8 cellular contexts compared by ENCODE assay signal in the genomic region with DNA sequence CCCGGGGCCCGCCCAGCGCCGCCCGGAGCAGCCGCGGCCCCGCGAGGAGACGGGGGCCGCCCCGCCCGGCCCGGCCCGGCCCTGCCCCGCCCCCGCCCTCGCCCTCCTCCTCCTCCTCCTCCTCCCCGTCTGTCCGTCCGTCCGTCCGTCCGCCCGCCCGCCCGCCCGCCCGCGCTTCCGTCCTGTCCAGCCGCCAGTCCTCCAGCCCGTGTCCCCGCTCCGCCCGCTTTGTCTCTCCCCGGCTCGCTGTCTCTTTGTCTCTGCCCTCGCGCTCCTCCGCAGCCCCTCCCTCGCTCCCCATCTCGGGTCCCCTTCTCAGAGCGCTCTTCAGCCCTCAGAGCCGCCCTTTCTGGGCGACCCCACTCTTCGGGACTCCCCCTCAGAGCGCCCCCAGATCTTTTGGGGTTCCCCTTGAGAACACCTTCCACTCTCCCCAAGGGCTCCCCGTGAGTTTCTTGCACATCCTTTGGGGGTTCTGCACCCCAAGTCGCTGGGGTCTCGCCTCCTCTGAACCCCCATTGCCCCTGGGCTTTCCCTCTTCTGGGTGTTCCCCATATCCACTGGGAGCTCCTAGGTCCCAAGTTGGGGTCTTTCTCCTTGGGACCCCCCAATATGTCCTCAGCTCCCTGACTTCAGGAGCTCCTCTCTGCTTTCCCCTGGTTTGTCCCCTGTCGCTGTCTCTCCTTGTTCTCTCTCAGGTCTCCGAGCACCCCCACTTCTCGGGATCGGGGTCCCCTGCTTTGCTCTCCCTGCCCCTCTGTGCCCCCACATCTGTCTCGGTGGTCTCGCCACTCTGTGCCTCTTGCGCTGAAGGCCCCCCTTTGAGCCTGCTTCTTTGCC.
DNase-seq lines count a peak whose midpoint lies in the region; ATAC-seq and TF ChIP-seq lines count a peak whose summit lies in the region.

No MANE protein-coding gene starts in this region.

- TF ChIP-seq POLR2A in heart left ventricle (IDR thresholded peaks at IDR 0.05) = no peak

- peaks cover 2% of the 10 kb centered on the region for H3K79me2 ChIP-seq in parathyroid adenoma

- peaks cover 0 to 4% (median 0%) of the 10 kb centered on the region in 9 donors for H3K36me3 ChIP-seq in heart left ventricle
- no peaks in the 10 kb centered on the region for H3K36me3 ChIP-seq in parathyroid adenoma (ENCODE audit: control insufficient read depth, insufficient read depth, low read length)

- peaks cover 14 to 55% (median 46%) of the 10 kb centered on the region in 12 donors for H3K4me1 ChIP-seq in heart left ventricle
- H3K4me1 ChIP-seq in parathyroid adenoma = peaks cover 9% of the 10 kb centered on the region

- peak overlapping the region; percentile 86 for H3K27ac Mint-ChIP-seq in activated naive CD8-positive, alpha-beta T cell treated with anti-CD3 and anti-CD28 coated beads for 36 hours

- H3K27me3 ChIP-seq in heart left ventricle = no peaks in the 10 kb centered on the region
- no peaks in the 10 kb centered on the region for H3K27me3 ChIP-seq in parathyroid adenoma (ENCODE audit: control insufficient read depth, insufficient read depth, low read length)

- H3K4me1 Mint-ChIP-seq in activated naive CD8-positive, alpha-beta T cell treated with anti-CD3 and anti-CD28 coated beads for 36 hours = peaks cover 55% of the 10 kb centered on the region

- intact Hi-C loops in heart left ventricle (cut with DNase I) = loop anchor here in 6 of 10 donors (1.0 to 5.0 kb wide), 4 partner anchors 35 to 80 kb away; partner anchors contain the start of gene MYL9 (in 5 of the 6)

- peak; percentile 22 for DNase-seq in NCI-H1105 (lab: John Stamatoyannopoulos, UW)
- no peak for DNase-seq in NCI-H1105 treated with DMSO at 0.1 percent for 48 hours (lab: John Stamatoyannopoulos, UW)
- DNase-seq in RPMI7951 (ENCODE audit: low read depth) = peak; percentile 62
- DNase-seq in activated naive CD8-positive, alpha-beta T cell treated with anti-CD3 and anti-CD28 coated beads for 36 hours = peak; percentile 39
- DNase-seq in heart left ventricle = peak; percentile 75 to 83 (median 81)
- DNase-seq in foreskin melanocyte = no peak

- peak overlapping the region; percentile 88 for H3K4me3 Mint-ChIP-seq in activated naive CD8-positive, alpha-beta T cell treated with anti-CD3 and anti-CD28 coated beads for 36 hours

- H3K4me2 ChIP-seq in parathyroid adenoma (ENCODE audit: low read length) = peak overlapping the region; percentile 100

- H3K27ac ChIP-seq in heart left ventricle (peak overlapping the region; percentile 93 to 100 (median 98)), parathyroid adenoma (peak overlapping the region; percentile 80)

- H3K9me3 ChIP-seq in heart left ventricle (no peaks in the 10 kb centered on the region), parathyroid adenoma (ENCODE audit: control insufficient read depth, low read length) (no peaks in the 10 kb centered on the region)

- TF ChIP-seq CTCF in heart left ventricle (IDR thresholded peaks at IDR 0.05) = no peak
- TF ChIP-seq CTCF in parathyroid adenoma (IDR thresholded peaks at IDR 0.05) = no peak

- no peaks in the 10 kb centered on the region for H3K27me3 Mint-ChIP-seq in activated naive CD8-positive, alpha-beta T cell treated with anti-CD3 and anti-CD28 coated beads for 36 hours

- H3K9me3 Mint-ChIP-seq in activated naive CD8-positive, alpha-beta T cell treated with anti-CD3 and anti-CD28 coated beads for 36 hours = no peaks in the 10 kb centered on the region

- peak overlapping the region; percentile 74 for H3K9ac ChIP-seq in parathyroid adenoma

- WGBS in heart left ventricle, 4 donors = 0 to 1% (median 1%) methylated on average over 26 to 54 of the region's 58 CpGs

- H3K36me3 Mint-ChIP-seq in activated naive CD8-positive, alpha-beta T cell treated with anti-CD3 and anti-CD28 coated beads for 36 hours = no peaks in the 10 kb centered on the region

- ATAC-seq in HG02884 (IDR thresholded peaks at IDR 0.05; ENCODE audit: unreplicated experiment) = peak; percentile 3
- ATAC-seq in heart left ventricle = peak in 3 of 4 donors; percentile 14 to 46 (median 31)

- H3K4me3 ChIP-seq in heart left ventricle (peak overlapping the region; percentile 72 to 99 (median 86)), parathyroid adenoma (ENCODE audit: low read depth, low read length) (peak overlapping the region; percentile 92)

- peak overlapping the region; percentile 72 for H2AFZ ChIP-seq in parathyroid adenoma

Comparison
In these comparisons a context has a peak if more than half of its experiments do, and no peak if none do; other contexts are left out.
1. DNase-seq: peak in NCI-H1105 (single experiment), RPMI7951 (single experiment), activated naive CD8-positive, alpha-beta T cell treated with anti-CD3 and anti-CD28 coated beads for 36 hours (single experiment) and heart left ventricle (5 of 5); none in NCI-H1105 treated with DMSO at 0.1 percent for 48 hours (single experiment) and foreskin melanocyte (single experiment).